8 cellular contexts compared by ENCODE assay signal in the genomic region with DNA sequence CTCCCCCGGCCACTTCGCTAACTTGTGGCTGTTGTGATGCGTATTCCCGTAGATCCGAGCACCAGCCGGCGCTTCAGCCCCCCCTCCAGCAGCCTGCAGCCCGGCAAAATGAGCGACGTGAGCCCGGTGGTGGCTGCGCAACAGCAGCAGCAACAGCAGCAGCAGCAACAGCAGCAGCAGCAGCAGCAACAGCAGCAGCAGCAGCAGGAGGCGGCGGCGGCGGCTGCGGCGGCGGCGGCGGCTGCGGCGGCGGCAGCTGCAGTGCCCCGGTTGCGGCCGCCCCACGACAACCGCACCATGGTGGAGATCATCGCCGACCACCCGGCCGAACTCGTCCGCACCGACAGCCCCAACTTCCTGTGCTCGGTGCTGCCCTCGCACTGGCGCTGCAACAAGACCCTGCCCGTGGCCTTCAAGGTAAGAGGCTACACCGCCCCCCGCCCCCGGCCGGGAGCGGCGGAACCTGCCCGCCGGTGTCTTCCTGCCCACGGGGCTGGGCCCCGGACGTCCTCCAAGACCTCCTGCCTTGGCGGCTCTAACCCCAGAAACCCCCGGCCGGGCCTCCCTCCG. TPM values are rescaled to one million over a fixed set of nuclear protein-coding genes. Genes with fewer than 3 reads are reported as not detected.
DNase-seq lines count a peak whose midpoint lies in the region; ATAC-seq and TF ChIP-seq lines count a peak whose summit lies in the region.

No MANE protein-coding gene starts in this region.

- H3K4me2 ChIP-seq in PC-3 (ENCODE audit: low read length) = peak overlapping the region; percentile 95

- H3K9me3 ChIP-seq in PC-3 (ENCODE audit: low read length) = no peaks in the 10 kb centered on the region
- no peaks in the 10 kb centered on the region for H3K9me3 ChIP-seq in heart left ventricle
- no peaks in the 10 kb centered on the region for H3K9me3 ChIP-seq in prostate gland

- TF ChIP-seq POLR2A in heart left ventricle (IDR thresholded peaks at IDR 0.05) = no peak
- TF ChIP-seq POLR2A in prostate gland (IDR thresholded peaks at IDR 0.05) = no peak

- peak overlapping the region; percentile 91 for H3K9ac ChIP-seq in PC-3 (ENCODE audit: low read length)

- peaks cover 80% of the 10 kb centered on the region for H3K79me2 ChIP-seq in PC-3 (ENCODE audit: low read length)

- POLR2A ChIA-PET in PC-3 (lab: Charles Lee; ENCODE audit: unreplicated experiment) = no interaction called here

- H2AFZ ChIP-seq in PC-3 (ENCODE audit: low read length) = peak overlapping the region; percentile 83

- 0 to 1% (median 0%) methylated on average over 15 to 55 of the region's 55 CpGs for WGBS in heart left ventricle, 4 donors
- under 1% methylated on average over 45 of the region's 55 CpGs for WGBS in prostate gland

- H4K20me1 ChIP-seq in PC-3 (ENCODE audit: low read length) = no peaks in the 10 kb centered on the region

- CTCF ChIA-PET in PC-3 (lab: Charles Lee) = interaction anchor here (0.6 to 1.4 kb wide), 4 partner anchors 45 to 615 kb away, joined by 5 to 7 read pairs (median 6); partner anchors contain the start of gene SUPT3H

- H3K27ac ChIP-seq in PC-3 (ENCODE audit: low read length) = peak overlapping the region; percentile 73
- H3K27ac ChIP-seq in heart left ventricle = peak overlapping the region in 10 of 12 donors; percentile 37 to 82 (median 56)
- peak overlapping the region; percentile 76 to 79 for H3K27ac ChIP-seq in prostate gland

- no peak for TF ChIP-seq CTCF in GM13976 (IDR thresholded peaks at IDR 0.05; ENCODE audit: borderline replicate concordance, control extremely low read depth, extremely low read depth, insufficient read depth, missing control alignments)
- no peak for TF ChIP-seq CTCF in PC-3 (conservative IDR thresholded peaks at IDR 0.05; ENCODE audit: low read depth, low read length)
- TF ChIP-seq CTCF in heart left ventricle (IDR thresholded peaks at IDR 0.05) = no peak
- peak in 2 of 4 experiments; percentile 12 to 15 for TF ChIP-seq CTCF in prostate gland (IDR thresholded peaks at IDR 0.05)

- ATAC-seq in PC-3 = peak; percentile 30
- ATAC-seq in heart left ventricle = peak in 2 of 4 donors; percentile 4 to 22
- ATAC-seq in GM18498 (IDR thresholded peaks at IDR 0.05; ENCODE audit: unreplicated experiment) = no peak

- H3F3A ChIP-seq in PC-3 (ENCODE audit: low read length, unreplicated experiment) = no peaks in the 10 kb centered on the region

- H3K36me3 ChIP-seq in PC-3 (ENCODE audit: low read depth, low read length) (no peaks in the 10 kb centered on the region), heart left ventricle (no peaks in the 10 kb centered on the region), prostate gland (no peaks in the 10 kb centered on the region)

- no TSS peak for BruUV-seq in PC-3 (replicated peaks; lab: Mats Ljungman, UMichigan)

- DNase-seq in GM13976 (ENCODE audit: low spot score) (peak; percentile 26), PC-3 (peak; percentile 44), heart left ventricle (peak; percentile 26 to 78 (median 43)), prostate gland (ENCODE audit: low spot score) (peak; percentile 41), epidermal melanocyte (ENCODE audit: insufficient read length, low spot score) (no peak), DMS153 (lab: John Stamatoyannopoulos, UW) (no peak)
- DNase-seq in activated naive CD4-positive, alpha-beta T cell treated with Interleukin-2 at 50 U/mL for 16 hours = peak; percentile 68

- in situ Hi-C loops in GM13976 (cut with MboI; ENCODE audit: low sequenced_read_pairs, unreplicated experiment) = loop anchor here (25.0 kb wide), 1 partner anchor 760 kb away; no protein-coding TSS in a partner anchor

- H3K4me1 ChIP-seq in PC-3 (ENCODE audit: insufficient read depth, low read length) (peaks cover 32% of the 10 kb centered on the region), heart left ventricle (peaks cover 2 to 48% (median 21%) of the 10 kb centered on the region in 12 donors), prostate gland (replicated peaks) (no peaks in the 10 kb centered on the region)

- peak overlapping the region; percentile 93 for H3K4me3 ChIP-seq in PC-3 (ENCODE audit: low read length)
- peak overlapping the region; percentile 41 to 81 (median 70) for H3K4me3 ChIP-seq in heart left ventricle
- peak overlapping the region; percentile 45 to 64 for H3K4me3 ChIP-seq in prostate gland

- H3K9me2 ChIP-seq in PC-3 (replicated peaks; ENCODE audit: low read length) = no peaks in the 10 kb centered on the region

- intact Hi-C loops in PC-3 (cut with micrococcal nuclease) (loop anchor here (2.0 to 5.0 kb wide), 2 partner anchors 184 to 235 kb away; no protein-coding TSS in a partner anchor), heart left ventricle (cut with DNase I) (loop anchor here in 9 of 10 donors (1.0 to 10.0 kb wide), 6 partner anchors 45 to 765 kb away; partner anchors contain the start of gene SUPT3H (in 2 of the 9)), prostate gland (cut with DNase I) (loop anchor here (5.0 kb wide), 1 partner anchor 765 kb away; no protein-coding TSS in a partner anchor)

- H3K27me3 ChIP-seq in PC-3 (ENCODE audit: low read length) (no peaks in the 10 kb centered on the region), heart left ventricle (peaks cover 2 to 55% (median 23%) of the 10 kb centered on the region in 9 donors), prostate gland (replicated peaks; ENCODE audit: insufficient read depth) (no peaks in the 10 kb centered on the region)

RNA-seq across cellular contexts. Expression of gene SUPT3H, which starts 44.9 kb away (rescaled TPM):
- total RNA-seq in PC-3 (2014; rRNA removed) (3.6 and 4.0 TPM in 2 replicates), heart left ventricle (1 to 10 TPM; 1.5 to 8.1 (median 4.1) TPM), prostate gland (10 to 100 TPM in 1 of 2 donors, 1 to 10 TPM in 1; 4.6 to 13.1 TPM)
- 1 to 10 TPM; 4.1 to 5.6 TPM for polyA plus RNA-seq in heart left ventricle

Comparison
In these comparisons a context has a peak if more than half of its experiments do, and no peak if none do; other contexts are left out.
1. DNase-seq: peak in GM13976 (single experiment), PC-3 (single experiment), activated naive CD4-positive, alpha-beta T cell treated with Interleukin-2 at 50 U/mL for 16 hours (single experiment), heart left ventricle (5 of 5) and prostate gland (single experiment); none in epidermal melanocyte (single experiment) and DMS153 (single experiment).
2. Peak in every context shown above with its lines, with median percentiles within 50 percentile points of each other: H3K27ac ChIP-seq and H3K4me3 ChIP-seq.